Comparison of ENCODE assay signal across 8 cellular contexts in genomic region chr4:67909910-67910905, GRCh38. TPM values are rescaled to one million over a fixed set of nuclear protein-coding genes. Genes with fewer than 3 reads are reported as not detected.
A peak's percentile ranks its signal among the peaks of the same experiment; 100 is the strongest.
DNase-seq lines count a peak whose midpoint lies in the region; ATAC-seq and TF ChIP-seq lines count a peak whose summit lies in the region.

No MANE protein-coding gene starts in this region.

- H3K9me3 ChIP-seq in Peyer's patch: no peaks in the 10 kb centered on the region
- H3K9me3 ChIP-seq in mucosa of descending colon: no peaks in the 10 kb centered on the region

- TF ChIP-seq POLR2A in Peyer's patch (IDR thresholded peaks at IDR 0.05): no peak

- no peaks in the 10 kb centered on the region for H3K27me3 ChIP-seq in Peyer's patch

- peaks cover 2 to 6% of the 10 kb centered on the region in 2 donors for H3K27me3 Mint-ChIP-seq in natural killer cell (ENCODE audit: low read depth in 2 of 2)
- H3K27me3 Mint-ChIP-seq in natural killer cell treated with Interleukin-12 subunit alpha and Interleukin-12 subunit beta and Interleukin-15 and Interleukin-18, amount 100 ng/mL, for 72 hours: peaks cover 0 to 26% of the 10 kb centered on the region in 2 donors

- intact Hi-C loops in natural killer cell (cut with micrococcal nuclease): loop anchor here (1.0 to 2.0 kb wide), 3 partner anchors 38 to 361 kb away; no protein-coding TSS in a partner anchor
- intact Hi-C loops in mucosa of descending colon (cut with DNase I, micrococcal nuclease): no loop called here

- TF ChIP-seq CTCF in natural killer cell (IDR thresholded peaks at IDR 0.05) (peak; percentile 82), Peyer's patch (IDR thresholded peaks at IDR 0.05) (peak; percentile 43 to 74 (median 50)), fibroblast of pulmonary artery (IDR thresholded peaks at IDR 0.05; ENCODE audit: low read length, missing control alignments) (peak; percentile 70), mucosa of descending colon (IDR thresholded peaks at IDR 0.05) (no peak)

- DNase-seq in natural killer cell: no peak
- no peak for DNase-seq in natural killer cell treated with Interleukin-12 subunit alpha and Interleukin-12 subunit beta and Interleukin-15 and Interleukin-18, amount 100 ng/mL, for 72 hours (ENCODE audit: low spot score)
- DNase-seq in Peyer's patch: no peak
- DNase-seq in fibroblast of pulmonary artery (ENCODE audit: low read depth): peak; percentile 49
- no peak for DNase-seq in stimulated activated CD4-positive, alpha-beta T cell treated with anti-CD3 and anti-CD28 coated beads, Interleukin-1b, Interleukin-23, amount 100 ng/mL, for 48 hours
- no peak for DNase-seq in ecto neural progenitor cell (ENCODE audit: low spot score)
- DNase-seq in mucosa of descending colon: no peak
- DNase-seq in DMS114 treated with DMSO at 0.1 percent for 48 hours (lab: John Stamatoyannopoulos, UW; ENCODE audit: unreplicated experiment): no peak

- H3K4me3 ChIP-seq in Peyer's patch: no peak overlapping the region
- H3K4me3 ChIP-seq in fibroblast of pulmonary artery (replicated peaks; ENCODE audit: low read depth, low read length): no peak overlapping the region
- no peak overlapping the region for H3K4me3 ChIP-seq in mucosa of descending colon

- H3K4me1 ChIP-seq in Peyer's patch (no peaks in the 10 kb centered on the region), mucosa of descending colon (ENCODE audit: low read depth) (no peaks in the 10 kb centered on the region)

- H3K9me3 Mint-ChIP-seq in natural killer cell: no peaks in the 10 kb centered on the region
- H3K9me3 Mint-ChIP-seq in natural killer cell treated with Interleukin-12 subunit alpha and Interleukin-12 subunit beta and Interleukin-15 and Interleukin-18, amount 100 ng/mL, for 72 hours: no peaks in the 10 kb centered on the region

- H3K4me3 Mint-ChIP-seq in natural killer cell: no peak overlapping the region
- no peak overlapping the region for H3K4me3 Mint-ChIP-seq in natural killer cell treated with Interleukin-12 subunit alpha and Interleukin-12 subunit beta and Interleukin-15 and Interleukin-18, amount 100 ng/mL, for 72 hours

- no peak overlapping the region for H3K27ac Mint-ChIP-seq in natural killer cell
- H3K27ac Mint-ChIP-seq in natural killer cell treated with Interleukin-12 subunit alpha and Interleukin-12 subunit beta and Interleukin-15 and Interleukin-18, amount 100 ng/mL, for 72 hours: no peak overlapping the region

- no peaks in the 10 kb centered on the region for H3K36me3 ChIP-seq in Peyer's patch
- H3K36me3 ChIP-seq in mucosa of descending colon (ENCODE audit: low read depth): no peaks in the 10 kb centered on the region

- H3K36me3 Mint-ChIP-seq in natural killer cell: no peaks in the 10 kb centered on the region
- peaks cover 11% of the 10 kb centered on the region for H3K36me3 Mint-ChIP-seq in natural killer cell treated with Interleukin-12 subunit alpha and Interleukin-12 subunit beta and Interleukin-15 and Interleukin-18, amount 100 ng/mL, for 72 hours

- no peak overlapping the region for H3K27ac ChIP-seq in Peyer's patch

- no peaks in the 10 kb centered on the region for H3K4me1 Mint-ChIP-seq in natural killer cell
- H3K4me1 Mint-ChIP-seq in natural killer cell treated with Interleukin-12 subunit alpha and Interleukin-12 subunit beta and Interleukin-15 and Interleukin-18, amount 100 ng/mL, for 72 hours (ENCODE audit: low read depth in 2 of 2): no peaks in the 10 kb centered on the region

- ATAC-seq in natural killer cell (no peak), mucosa of descending colon (no peak)
- ATAC-seq in natural killer cell treated with Interleukin-12 subunit alpha and Interleukin-12 subunit beta and Interleukin-15 and Interleukin-18, amount 100 ng/mL, for 72 hours: no peak

RNA-seq across cellular contexts. Expression of gene TMPRSS11D, which starts 26.4 kb away (rescaled TPM):
- total RNA-seq in natural killer cell: not detected
- not detected for total RNA-seq in natural killer cell treated with Interleukin-12 subunit alpha and Interleukin-12 subunit beta and Interleukin-15 and Interleukin-18, amount 100 ng/mL, for 72 hours
- not detected for total RNA-seq in Peyer's patch
- total RNA-seq in mucosa of descending colon: not detected

RNA-seq across cellular contexts. Expression of gene TMPRSS11A, which starts 53.1 kb away (rescaled TPM):
- total RNA-seq in natural killer cell: not detected
- total RNA-seq in natural killer cell treated with Interleukin-12 subunit alpha and Interleukin-12 subunit beta and Interleukin-15 and Interleukin-18, amount 100 ng/mL, for 72 hours: not detected
- total RNA-seq in Peyer's patch: not detected
- not detected for total RNA-seq in mucosa of descending colon
